In genomic region chr4:138981930-138982390, GRCh38 we compare ENCODE assay signal across 1 cellular context.
TF ChIP-seq lines count a peak whose summit lies in the region.

No MANE protein-coding gene starts in this region.

TF ChIP-seq in SK-N-SH, 30 proteins besides CTCF, POLR2A, EP300 and RAD21 (continued from another document):
- TF ChIP-seq, protein P1, sequence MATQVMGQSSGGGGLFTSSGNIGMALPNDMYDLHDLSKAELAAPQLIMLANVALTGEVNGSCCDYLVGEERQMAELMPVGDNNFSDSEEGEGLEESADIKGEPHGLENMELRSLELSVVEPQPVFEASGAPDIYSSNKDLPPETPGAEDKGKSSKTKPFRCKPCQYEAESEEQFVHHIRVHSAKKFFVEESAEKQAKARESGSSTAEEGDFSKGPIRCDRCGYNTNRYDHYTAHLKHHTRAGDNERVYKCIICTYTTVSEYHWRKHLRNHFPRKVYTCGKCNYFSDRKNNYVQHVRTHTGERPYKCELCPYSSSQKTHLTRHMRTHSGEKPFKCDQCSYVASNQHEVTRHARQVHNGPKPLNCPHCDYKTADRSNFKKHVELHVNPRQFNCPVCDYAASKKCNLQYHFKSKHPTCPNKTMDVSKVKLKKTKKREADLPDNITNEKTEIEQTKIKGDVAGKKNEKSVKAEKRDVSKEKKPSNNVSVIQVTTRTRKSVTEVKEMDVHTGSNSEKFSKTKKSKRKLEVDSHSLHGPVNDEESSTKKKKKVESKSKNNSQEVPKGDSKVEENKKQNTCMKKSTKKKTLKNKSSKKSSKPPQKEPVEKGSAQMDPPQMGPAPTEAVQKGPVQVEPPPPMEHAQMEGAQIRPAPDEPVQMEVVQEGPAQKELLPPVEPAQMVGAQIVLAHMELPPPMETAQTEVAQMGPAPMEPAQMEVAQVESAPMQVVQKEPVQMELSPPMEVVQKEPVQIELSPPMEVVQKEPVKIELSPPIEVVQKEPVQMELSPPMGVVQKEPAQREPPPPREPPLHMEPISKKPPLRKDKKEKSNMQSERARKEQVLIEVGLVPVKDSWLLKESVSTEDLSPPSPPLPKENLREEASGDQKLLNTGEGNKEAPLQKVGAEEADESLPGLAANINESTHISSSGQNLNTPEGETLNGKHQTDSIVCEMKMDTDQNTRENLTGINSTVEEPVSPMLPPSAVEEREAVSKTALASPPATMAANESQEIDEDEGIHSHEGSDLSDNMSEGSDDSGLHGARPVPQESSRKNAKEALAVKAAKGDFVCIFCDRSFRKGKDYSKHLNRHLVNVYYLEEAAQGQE (IDR thresholded peaks at IDR 0.05; ENCODE audit: low read depth, low read length): no peak
- no peak for TF ChIP-seq EZH2phosphoT487 (IDR thresholded peaks at IDR 0.05; ENCODE audit: borderline replicate concordance, low read depth)
- TF ChIP-seq NFIC (IDR thresholded peaks at IDR 0.05; ENCODE audit: borderline replicate concordance): no peak
- TF ChIP-seq JUND (IDR thresholded peaks at IDR 0.05): no peak
